Comparison of ENCODE assay signal across 29 cellular contexts in genomic region chr3:26369133-26369532, GRCh38.
DNase-seq lines count a peak whose midpoint lies in the region; ATAC-seq and TF ChIP-seq lines count a peak whose summit lies in the region.
"Had no signal": no experiment of that assay in that cellular context is flagged by ENCODE, and none has a peak within 500 bp of the region (broad histone marks: within the 10 kb centered on the region; RNA-seq: fewer than 3 reads in every experiment).

No MANE protein-coding gene starts in this region.

- 88 to 89% methylated on average over 5 to 7 of the region's 7 CpGs for WGBS in endodermal cell (ENCODE audit: insufficient coverage in 1 of 2, insufficient read length in 1 of 2), 2 experiments
- no CpG with 5 or more reads among the region's 7 CpGs for WGBS in trophoblast cell (ENCODE audit: extremely low coverage, insufficient coverage, insufficient read length)

- H4K8ac ChIP-seq in trophoblast cell (ENCODE audit: low read depth, low read length), result peak overlapping the region; percentile 17

- H3K79me1 ChIP-seq in trophoblast cell (ENCODE audit: low read length), result peaks cover 2% of the 10 kb centered on the region

- H3K36me3 ChIP-seq in endodermal cell (ENCODE audit: control insufficient read depth, insufficient read depth, low read length) (no peaks in the 10 kb centered on the region), trophoblast cell (ENCODE audit: control insufficient read depth in 1 of 2, insufficient read depth in 2 of 2, low read length in 2 of 2) (no peaks in the 10 kb centered on the region)
- H3K36me3 ChIP-seq: BE2C, left ventricle myocardium inferior had no signal

- H3K27ac ChIP-seq in endodermal cell (ENCODE audit: low read depth, low read length) (no peak overlapping the region), trophoblast cell (ENCODE audit: low read depth, low read length) (no peak overlapping the region)
- H3K27ac ChIP-seq: left ventricle myocardium inferior, skin epidermis had no signal

- no peak overlapping the region for H4K91ac ChIP-seq in trophoblast cell (ENCODE audit: low read depth, low read length)

- no peak overlapping the region for H2BK12ac ChIP-seq in trophoblast cell (ENCODE audit: low read length)

- H3K4me3 Mint-ChIP-seq in endodermal cell, result no peak overlapping the region
- H3K4me3 Mint-ChIP-seq: brain; HFFc6; immature natural killer cell; mesothelial cell of epicardium; naive thymus-derived CD8-positive, alpha-beta T cell had no signal

- H3K9me3 Mint-ChIP-seq in endodermal cell, result no peaks in the 10 kb centered on the region
- H3K9me3 Mint-ChIP-seq: brain had no signal

- H3K4me1 Mint-ChIP-seq in endodermal cell, result peaks cover 25% of the 10 kb centered on the region
- H3K4me1 Mint-ChIP-seq: immature natural killer cell; mesothelial cell of epicardium; naive thymus-derived CD8-positive, alpha-beta T cell had no signal

- no peak overlapping the region for H3K4ac ChIP-seq in trophoblast cell (ENCODE audit: low read depth, low read length)

- peak; percentile 52 for TF ChIP-seq CTCF in LNCaP clone FGC (IDR thresholded peaks at IDR 0.05; ENCODE audit: control insufficient read depth, extremely low read depth, insufficient read depth)
- TF ChIP-seq CTCF in endodermal cell (conservative IDR thresholded peaks at IDR 0.05), result peak; percentile 64

- H3K4me1 ChIP-seq in endodermal cell (ENCODE audit: control insufficient read depth, insufficient read depth, low read length) (no peaks in the 10 kb centered on the region), trophoblast cell (ENCODE audit: control insufficient read depth in 1 of 2, insufficient read depth in 2 of 2, low read length in 2 of 2) (peaks cover 0 to 4% of the 10 kb centered on the region in 2 experiments)
- H3K4me1 ChIP-seq: BE2C, Caco-2, left ventricle myocardium inferior had no signal

- H2BK5ac ChIP-seq in trophoblast cell (ENCODE audit: low read depth, low read length, poor library complexity), result no peak overlapping the region

- H3K27me3 Mint-ChIP-seq in endodermal cell (ENCODE audit: insufficient read depth), result peaks cover 2% of the 10 kb centered on the region
- H3K27me3 Mint-ChIP-seq: naive thymus-derived CD8-positive, alpha-beta T cell had no signal

- H3K9ac ChIP-seq in endodermal cell (ENCODE audit: extremely low read depth, low read length, poor library complexity, severe bottlenecking), result no peak overlapping the region
- no peak overlapping the region for H3K9ac ChIP-seq in trophoblast cell (ENCODE audit: low read length)

- H3K27me3 ChIP-seq in endodermal cell (ENCODE audit: control insufficient read depth, insufficient read depth, low read length, poor library complexity, severe bottlenecking), result no peaks in the 10 kb centered on the region
- H3K27me3 ChIP-seq in trophoblast cell (ENCODE audit: insufficient read depth, low read length), result no peaks in the 10 kb centered on the region
- H3K27me3 ChIP-seq: BE2C had no signal

- no peak for ATAC-seq in GM18867 (IDR thresholded peaks at IDR 0.05; ENCODE audit: unreplicated experiment)
- ATAC-seq: naive thymus-derived CD8-positive, alpha-beta T cell had no signal

- no peaks in the 10 kb centered on the region for H3K79me2 ChIP-seq in trophoblast cell (ENCODE audit: control insufficient read depth, insufficient read depth, low read length, poor library complexity)

- no peak overlapping the region for H2AFZ ChIP-seq in trophoblast cell (ENCODE audit: insufficient read depth, low read length, poor library complexity)

- H3K36me3 Mint-ChIP-seq in endodermal cell (ENCODE audit: low read depth), result no peaks in the 10 kb centered on the region
- H3K36me3 Mint-ChIP-seq: brain; immature natural killer cell; mesothelial cell of epicardium; naive thymus-derived CD8-positive, alpha-beta T cell had no signal

- no peak overlapping the region for H2BK120ac ChIP-seq in trophoblast cell (ENCODE audit: insufficient read depth, low read length, poor library complexity)

- no peak overlapping the region for H3K4me2 ChIP-seq in trophoblast cell (ENCODE audit: low read length)

- no peak overlapping the region for H3K18ac ChIP-seq in trophoblast cell (ENCODE audit: low read length)

- H3K9me3 ChIP-seq in endodermal cell (ENCODE audit: control insufficient read depth, low read length) (no peaks in the 10 kb centered on the region), trophoblast cell (ENCODE audit: insufficient read depth, low read depth, low read length) (no peaks in the 10 kb centered on the region)
- H3K9me3 ChIP-seq: BE2C, Caco-2, left ventricle myocardium inferior had no signal

- H3K23ac ChIP-seq in trophoblast cell (ENCODE audit: low read length), result no peak overlapping the region

- no peak overlapping the region for H4K12ac ChIP-seq in trophoblast cell (ENCODE audit: low read depth, low read length)

- H3K14ac ChIP-seq in trophoblast cell (ENCODE audit: low read length), result no peak overlapping the region

- H2AK5ac ChIP-seq in trophoblast cell (ENCODE audit: low read length), result no peak overlapping the region

- H3K27ac Mint-ChIP-seq in endodermal cell, result no peak overlapping the region
- H3K27ac Mint-ChIP-seq: activated T-helper 2 cell treated with anti-CD3 and anti-CD28 coated beads, Interferon-gamma antibody, Interleukin-2, Interleukin-4, amounts not matched to agents 10 μg/mL and 5 μg/mL and 100 μg/mL, durations not matched to agents 14 hours and 24 hours and 36 hours; brain; HFFc6; immature natural killer cell; mesothelial cell of epicardium; naive thymus-derived CD8-positive, alpha-beta T cell had no signal

- DNase-seq in SIG-M5 treated with dmso at 0.1 percent for 504 hours (lab: John Stamatoyannopoulos, UW; ENCODE audit: unreplicated experiment) (peak; percentile 14), SIG-M5 (lab: John Stamatoyannopoulos, UW) (no peak), LNCaP clone FGC (ENCODE audit: low read depth) (peak; percentile 6), endodermal cell (peak; percentile 64), trophoblast cell (no peak), NCI-H446 (lab: John Stamatoyannopoulos, UW) (no peak), medulla oblongata (ENCODE audit: extremely low spot score) (no peak)
- DNase-seq: activated CD4-positive, alpha-beta T cell treated with anti-CD3 and anti-CD28 coated beads, Interleukin-2, amount 50 U/mL, for 4 hours; activated CD4-positive, CD25-positive, alpha-beta regulatory T cell; BE2C; Caco-2; erythroblast; foreskin fibroblast; HFFc6; immature natural killer cell; Karpas-422; left ventricle myocardium inferior; naive thymus-derived CD8-positive, alpha-beta T cell; NCI-H1092; NCI-H1930; NCI-H226; NCI-H82; stimulated activated CD4-positive, alpha-beta T cell treated with anti-CD3 and anti-CD28 coated beads, Interleukin-2, amount 100 ng/mL, for 24 hours; T1000 had no signal

- H3K4me3 ChIP-seq in LNCaP clone FGC (ENCODE audit: low read depth, low read length) (no peak overlapping the region), endodermal cell (ENCODE audit: low read length) (no peak overlapping the region), trophoblast cell (ENCODE audit: low read depth, low read length) (no peak overlapping the region)
- H3K4me3 ChIP-seq: left ventricle myocardium inferior, skin epidermis had no signal

Comparison
In these comparisons a context has a peak if more than half of its experiments do, and no peak if none do; other contexts are left out.
1. DNase-seq: peak in SIG-M5 treated with dmso at 0.1 percent for 504 hours (single experiment), LNCaP clone FGC (single experiment) and endodermal cell (single experiment); none in SIG-M5 (single experiment), trophoblast cell (0 of 2), NCI-H446 (0 of 2) and medulla oblongata (single experiment).